Comparison of ENCODE assay signal across 19 cellular contexts in genomic region chr3:186105543-186105942, GRCh38. TPM values are rescaled to one million over a fixed set of nuclear protein-coding genes. Genes with fewer than 3 reads are reported as not detected.
DNase-seq lines count a peak whose midpoint lies in the region; ATAC-seq and TF ChIP-seq lines count a peak whose summit lies in the region.
"Had no signal": no experiment of that assay in that cellular context is flagged by ENCODE, and none has a peak within 500 bp of the region (broad histone marks: within the 10 kb centered on the region; RNA-seq: fewer than 3 reads in every experiment).

No MANE protein-coding gene starts in this region.

- H3K27ac ChIP-seq in GM23338 (ENCODE audit: low read depth) (no peak overlapping the region), osteoblast (ENCODE audit: low read depth, low read length) (peak overlapping the region; percentile 4)
- H3K27ac ChIP-seq: tibial artery had no signal

- peaks cover 8% of the 10 kb centered on the region; the same call in 1 of the 2 replicates for H3K36me3 ChIP-seq in GM23338 (ENCODE audit: insufficient read depth)
- peaks cover 18% of the 10 kb centered on the region for H3K36me3 ChIP-seq in osteoblast (ENCODE audit: insufficient read depth, low read length)
- H3K36me3 ChIP-seq: gastrocnemius medialis, tibial artery had no signal

- POLR2A ChIA-PET in T-cell (lab: Charles Lee) = no interaction called here

- H3F3A ChIP-seq in GM23338 (replicated peaks; ENCODE audit: low read depth) = peaks cover 8% of the 10 kb centered on the region

- H3K27ac Mint-ChIP-seq in GM23338 (peak overlapping the region; percentile 10; the same call in 1 of the 2 replicates), brain (peak overlapping the region in 1 of 5 experiments; percentile 66), T-cell (no peak overlapping the region)
- H3K27ac Mint-ChIP-seq: activated B cell treated with CpG ODN at 0.5 μM for 24 hours; CD4-positive, CD25-positive, alpha-beta regulatory T cell had no signal

- no peak for ATAC-seq in GM23338
- no peak for ATAC-seq in T-cell (replicated peaks in 1 of 4)
- ATAC-seq in GM18909 (IDR thresholded peaks at IDR 0.05; ENCODE audit: poor library complexity, unreplicated experiment) = no peak
- ATAC-seq in GM18502 (IDR thresholded peaks at IDR 0.05; ENCODE audit: poor library complexity, unreplicated experiment) = no peak
- ATAC-seq: gastrocnemius medialis, PC-3 had no signal

- no peaks in the 10 kb centered on the region for H3K9me3 ChIP-seq in osteoblast (ENCODE audit: low read depth, low read length)
- H3K9me3 ChIP-seq: gastrocnemius medialis, tibial artery had no signal

- H3K27me3 Mint-ChIP-seq in GM23338 (ENCODE audit: insufficient read depth, low read depth, poor library complexity) = peaks cover 18% of the 10 kb centered on the region
- peaks cover 31% of the 10 kb centered on the region for H3K27me3 Mint-ChIP-seq in brain
- H3K27me3 Mint-ChIP-seq in T-cell = peaks cover 58 to 70% of the 10 kb centered on the region in 2 donors

- peak overlapping the region; percentile 40; the same call in 2 of the 3 replicates for H3K4me3 Mint-ChIP-seq in GM23338
- H3K4me3 Mint-ChIP-seq in brain = peak overlapping the region; percentile 47 to 80 (median 61)
- no peak overlapping the region for H3K4me3 Mint-ChIP-seq in T-cell
- H3K4me3 Mint-ChIP-seq: activated B cell treated with CpG ODN at 0.5 μM for 24 hours; CD4-positive, CD25-positive, alpha-beta regulatory T cell had no signal

- no peak overlapping the region for H3K4me3 ChIP-seq in GM23338
- H3K4me3 ChIP-seq in osteoblast (ENCODE audit: insufficient read depth, low read length) = no peak overlapping the region
- H3K4me3 ChIP-seq: gastrocnemius medialis, tibial artery had no signal

- H3K9me2 ChIP-seq in GM23338 (ENCODE audit: insufficient read depth) = no peaks in the 10 kb centered on the region

- no peak for TF ChIP-seq CTCF in GM23338 (conservative IDR thresholded peaks at IDR 0.05; ENCODE audit: low read depth in 2 of 2)
- no peak for TF ChIP-seq CTCF in brain (conservative IDR thresholded peaks at IDR 0.05)
- TF ChIP-seq CTCF in osteoblast (IDR thresholded peaks at IDR 0.05; ENCODE audit: extremely low read depth, low read depth, low read length) = no peak

- H3K9me3 Mint-ChIP-seq in GM23338 (no peaks in the 10 kb centered on the region; the same call in 2 of the 3 replicates), brain (peaks cover 0 to 3% (median 0%) of the 10 kb centered on the region in 5 experiments), T-cell (no peaks in the 10 kb centered on the region)
- H3K9me3 Mint-ChIP-seq: activated B cell treated with CpG ODN at 0.5 μM for 24 hours had no signal

- H3K36me3 Mint-ChIP-seq in GM23338 (ENCODE audit: low read depth) = peaks cover 36% of the 10 kb centered on the region
- no peaks in the 10 kb centered on the region for H3K36me3 Mint-ChIP-seq in brain
- H3K36me3 Mint-ChIP-seq in T-cell = no peaks in the 10 kb centered on the region
- H3K36me3 Mint-ChIP-seq: CD4-positive, CD25-positive, alpha-beta regulatory T cell had no signal

- H2AFZ ChIP-seq in GM23338 (no peak overlapping the region), osteoblast (ENCODE audit: low read length) (peak overlapping the region; percentile 40)

- H3K4me1 ChIP-seq in GM23338 (ENCODE audit: insufficient read depth) (peaks cover 35% of the 10 kb centered on the region), osteoblast (ENCODE audit: insufficient read depth, low read length) (peaks cover 37% of the 10 kb centered on the region)

- CTCF ChIA-PET in T-cell (lab: Charles Lee) = interaction anchor here in 1 of 2 donors (0.6 kb wide), 1 partner anchor 22 kb away, joined by 3 read pairs; no protein-coding TSS in a partner anchor

- H3K27me3 ChIP-seq in GM23338 (ENCODE audit: insufficient read depth) (peaks cover 30% of the 10 kb centered on the region), osteoblast (ENCODE audit: insufficient read depth, low read length) (no peaks in the 10 kb centered on the region)
- H3K27me3 ChIP-seq: gastrocnemius medialis, tibial artery had no signal

- H3K4me1 Mint-ChIP-seq in GM23338 (peaks cover 45% of the 10 kb centered on the region), brain (peaks cover 64% of the 10 kb centered on the region), T-cell (peaks cover 29 to 34% (median 31%) of the 10 kb centered on the region in 3 donors)

- H3K4me2 ChIP-seq in GM23338 = no peak overlapping the region
- H3K4me2 ChIP-seq in osteoblast (ENCODE audit: insufficient read depth, low read length) = peak overlapping the region; percentile 60

- no peak for DNase-seq in GM23338 (ENCODE audit: low spot score)
- peak; percentile 26 for DNase-seq in NAMALWA (ENCODE audit: low spot score)
- DNase-seq in osteoblast (ENCODE audit: insufficient read length, low spot score, missing footprints) = peak; percentile 70
- no peak for DNase-seq in T-cell
- DNase-seq: activated B cell treated with CpG ODN at 0.5 μM for 24 hours; activated effector memory CD4-positive, alpha-beta T cell treated with Interleukin-2 at 50 U/mL for 16 hours; amygdala; CD4-positive, CD25-positive, alpha-beta regulatory T cell; DMS79 treated with DMSO at 0.1 percent for 48 hours; gastrocnemius medialis; NCI-H1417 treated with DMSO at 0.1 percent for 48 hours; NCI-H446; occipital lobe; PC-3; SW 1271; tibial artery had no signal

- H3K79me2 ChIP-seq in GM23338 (replicated peaks; ENCODE audit: insufficient read depth) = peaks cover 30% of the 10 kb centered on the region
- peaks cover 46% of the 10 kb centered on the region for H3K79me2 ChIP-seq in osteoblast (ENCODE audit: insufficient read depth, low read length)

- H4K20me1 ChIP-seq in GM23338 (replicated peaks; ENCODE audit: insufficient read depth) (peaks cover 14% of the 10 kb centered on the region; the same call in 1 of the 2 replicates), osteoblast (ENCODE audit: insufficient read depth, low read length) (peaks cover 19% of the 10 kb centered on the region)

TF ChIP-seq in GM23338, 12 proteins besides CTCF, POLR2A, EP300 and RAD21 (continues in another document):
- TF ChIP-seq REST (IDR thresholded peaks at IDR 0.05; ENCODE audit: unreplicated experiment) = no peak
- TF ChIP-seq CREB1 (CRISPR knock-in tag; IDR thresholded peaks at IDR 0.05; ENCODE audit: low read depth) = no peak
- no peak for TF ChIP-seq EZH2 (IDR thresholded peaks at IDR 0.05; ENCODE audit: low read depth, unreplicated experiment)
- TF ChIP-seq EZH2phosphoT487 (IDR thresholded peaks at IDR 0.05; ENCODE audit: unreplicated experiment) = no peak
- TF ChIP-seq ZNF114 (CRISPR knock-in tag; IDR thresholded peaks at IDR 0.05) = no peak
- no peak for TF ChIP-seq ZNF331 (CRISPR knock-in tag; IDR thresholded peaks at IDR 0.05; ENCODE audit: low read depth)

RNA-seq across cellular contexts. Expression of gene ETV5, which starts 3.3 kb away (rescaled TPM):
- 48.4 and 57.1 TPM in 2 replicates for total RNA-seq in GM23338 (2014; rRNA removed; shearing (Covaris generic))
- 32.2 and 33.5 TPM in 2 replicates for polyA plus RNA-seq in GM23338 (2016; fragmentation: Nextera tagmentation; extraction: Ambion mirVana)
- 8.5 TPM for polyA plus RNA-seq in brain (ENCODE audit: insufficient read depth, low read depth, low replicate concordance)
- 42.3 and 44.5 TPM in 2 replicates for total RNA-seq in osteoblast
- total RNA-seq in T-cell = under 1 TPM in 4 of 5 donors, not detected in 1; 0.32 to 0.93 (median 0.36) TPM
- total RNA-seq: CD4-positive, CD25-positive, alpha-beta regulatory T cell had no signal

Comparison
In these comparisons a context has a peak if more than half of its experiments do, and no peak if none do; other contexts are left out.
1. DNase-seq: peak in NAMALWA (single experiment) and osteoblast (single experiment); none in GM23338 (single experiment) and T-cell (0 of 34).
2. H3K4me3 Mint-ChIP-seq: peak in GM23338 (single experiment) and brain (5 of 5); none in T-cell (0 of 3).
3. RNA of gene ETV5, which starts 3.3 kb away (total RNA-seq): 48.4 to 57.1 TPM in GM23338 and 42.3 to 44.5 TPM in osteoblast; 0.32 to 0.93 TPM in T-cell; every median in the first group is over 10 times any median in the second.